ENCODE assay signal across 23 cellular contexts in the genomic region with DNA sequence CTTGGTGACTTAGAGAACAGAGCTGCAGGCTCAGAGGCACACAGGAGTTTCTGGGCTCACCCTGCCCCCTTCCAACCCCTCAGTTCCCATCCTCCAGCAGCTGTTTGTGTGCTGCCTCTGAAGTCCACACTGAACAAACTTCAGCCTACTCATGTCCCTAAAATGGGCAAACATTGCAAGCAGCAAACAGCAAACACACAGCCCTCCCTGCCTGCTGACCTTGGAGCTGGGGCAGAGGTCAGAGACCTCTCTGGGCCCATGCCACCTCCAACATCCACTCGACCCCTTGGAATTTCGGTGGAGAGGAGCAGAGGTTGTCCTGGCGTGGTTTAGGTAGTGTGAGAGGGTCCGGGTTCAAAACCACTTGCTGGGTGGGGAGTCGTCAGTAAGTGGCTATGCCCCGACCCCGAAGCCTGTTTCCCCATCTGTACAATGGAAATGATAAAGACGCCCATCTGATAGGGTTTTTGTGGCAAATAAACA. TPM values are rescaled to one million over a fixed set of nuclear protein-coding genes. Genes with fewer than 3 reads are reported as not detected.
A peak's percentile ranks its signal among the peaks of the same experiment; 100 is the strongest.
DNase-seq lines count a peak whose midpoint lies in the region; ATAC-seq and TF ChIP-seq lines count a peak whose summit lies in the region.
"Had no signal": no experiment of that assay in that cellular context is flagged by ENCODE, and none has a peak within 500 bp of the region (broad histone marks: within the 10 kb centered on the region; RNA-seq: fewer than 3 reads in every experiment).

No MANE protein-coding gene starts in this region.

- H3K36me3 ChIP-seq in H7 (replicated peaks; ENCODE audit: control insufficient read depth, insufficient read depth, low read length) (no peaks in the 10 kb centered on the region; the same call in 1 of the 2 replicates), spleen (no peaks in the 10 kb centered on the region), heart left ventricle (no peaks in the 10 kb centered on the region)
- H3K36me3 ChIP-seq: neural progenitor cell had no signal

- no peak for TF ChIP-seq POLR2A in spleen (IDR thresholded peaks at IDR 0.05)
- TF ChIP-seq POLR2A in lower leg skin (IDR thresholded peaks at IDR 0.05): no peak
- TF ChIP-seq POLR2A in heart left ventricle (IDR thresholded peaks at IDR 0.05): no peak

- no peak overlapping the region for H3K4me3 Mint-ChIP-seq in dendritic cell treated with granulocyte-macrophage colony-stimulating factor and Interleukin-4, amounts not matched to agents 40 ng/mL and 50 ng/mL, for 4 days
- no peak overlapping the region for H3K4me3 Mint-ChIP-seq in natural killer cell
- H3K4me3 Mint-ChIP-seq: activated CD4-positive, alpha-beta T cell treated with anti-CD3 and anti-CD28 coated beads, Interleukin-2, amount 10 ng/mL, durations not matched to agents 24 days and 14 days; memory B cell; neural progenitor cell; stimulated activated naive CD8-positive, alpha-beta T cell treated with anti-CD3 and anti-CD28 coated beads, Interleukin-15, Interleukin-2, amounts not matched to agents 100 ng/mL and 50 ng/mL, for 24 hours had no signal

- peak; percentile 7 for DNase-seq in H7
- DNase-seq in spleen: no peak
- DNase-seq in natural killer cell: no peak
- no peak for DNase-seq in lower leg skin (ENCODE audit: low spot score in 2 of 2)
- DNase-seq in heart left ventricle: no peak
- DNase-seq: activated CD4-positive, alpha-beta T cell treated with anti-CD3 and anti-CD28 coated beads, Interleukin-2, amount 10 ng/mL, durations not matched to agents 24 days and 14 days; activated CD8-positive, alpha-beta memory T cell treated with anti-CD3 and anti-CD28 coated beads, Interleukin-2, amount 50 U/mL, for 48 hours; activated gamma-delta T cell treated with Interleukin-2 at 50 U/mL for 16 hours; aorta; Calu3; GDM1; KBM-7; NCI-H1105 treated with DMSO at 0.1 percent for 48 hours; NCI-H2171 treated with DMSO at 0.1 percent for 48 hours; NCI-H82; retina had no signal

- H3K27me3 Mint-ChIP-seq in dendritic cell treated with granulocyte-macrophage colony-stimulating factor and Interleukin-4, amounts not matched to agents 40 ng/mL and 50 ng/mL, for 4 days: peaks cover 8% of the 10 kb centered on the region
- peaks cover 9 to 16% of the 10 kb centered on the region in 2 donors for H3K27me3 Mint-ChIP-seq in natural killer cell (ENCODE audit: low read depth in 2 of 2)

- peaks cover 48% of the 10 kb centered on the region for H3K4me1 Mint-ChIP-seq in dendritic cell treated with granulocyte-macrophage colony-stimulating factor and Interleukin-4, amounts not matched to agents 40 ng/mL and 50 ng/mL, for 4 days (ENCODE audit: low read depth)
- peaks cover 0 to 19% of the 10 kb centered on the region in 2 donors for H3K4me1 Mint-ChIP-seq in natural killer cell

- no peaks in the 10 kb centered on the region for H3K27me3 ChIP-seq in H7 (ENCODE audit: control insufficient read depth, insufficient read depth, low read length)
- peaks cover 0 to 13% (median 0%) of the 10 kb centered on the region in 7 donors for H3K27me3 ChIP-seq in spleen (replicated peaks in 1 of 7)
- H3K27me3 ChIP-seq in heart left ventricle: no peaks in the 10 kb centered on the region
- H3K27me3 ChIP-seq: neural progenitor cell had no signal

- peak overlapping the region in 6 of 8 donors; percentile 12 to 71 (median 42) for H3K27ac ChIP-seq in spleen
- peak overlapping the region in 4 of 12 donors; percentile 4 to 58 (median 20) for H3K27ac ChIP-seq in heart left ventricle
- H3K27ac ChIP-seq: neural progenitor cell had no signal

- peaks cover 9 to 43% (median 38%) of the 10 kb centered on the region in 6 donors for H3K4me1 ChIP-seq in spleen
- H3K4me1 ChIP-seq in heart left ventricle: peaks cover 0 to 38% (median 9%) of the 10 kb centered on the region in 12 donors
- H3K4me1 ChIP-seq: neural progenitor cell had no signal

- H3K36me3 Mint-ChIP-seq in dendritic cell treated with granulocyte-macrophage colony-stimulating factor and Interleukin-4, amounts not matched to agents 40 ng/mL and 50 ng/mL, for 4 days (ENCODE audit: low read depth): no peaks in the 10 kb centered on the region
- no peaks in the 10 kb centered on the region for H3K36me3 Mint-ChIP-seq in natural killer cell
- H3K36me3 Mint-ChIP-seq: memory B cell, neural progenitor cell had no signal

- H3K4me3 ChIP-seq in H7 (ENCODE audit: insufficient read depth, low read depth, low read length) (no peak overlapping the region), spleen (no peak overlapping the region), lower leg skin (ENCODE audit: low read depth, poor library complexity, severe bottlenecking) (no peak overlapping the region), heart left ventricle (no peak overlapping the region)
- H3K4me3 ChIP-seq: neural progenitor cell had no signal

- H3K9me3 Mint-ChIP-seq in dendritic cell treated with granulocyte-macrophage colony-stimulating factor and Interleukin-4, amounts not matched to agents 40 ng/mL and 50 ng/mL, for 4 days: no peaks in the 10 kb centered on the region
- H3K9me3 Mint-ChIP-seq in natural killer cell: no peaks in the 10 kb centered on the region
- H3K9me3 Mint-ChIP-seq: activated CD4-positive, alpha-beta T cell treated with anti-CD3 and anti-CD28 coated beads, Interleukin-2, amount 10 ng/mL, durations not matched to agents 24 days and 14 days; memory B cell; neural progenitor cell; stimulated activated naive CD8-positive, alpha-beta T cell treated with anti-CD3 and anti-CD28 coated beads, Interleukin-15, Interleukin-2, amounts not matched to agents 100 ng/mL and 50 ng/mL, for 24 hours had no signal

- intact Hi-C loops in dendritic cell treated with granulocyte-macrophage colony-stimulating factor and Interleukin-4, amounts not matched to agents 40 ng/mL and 50 ng/mL, for 4 days (cut with micrococcal nuclease): no loop called here
- intact Hi-C loops in spleen (cut with DNase I; ENCODE audit: low total_unique reads): no loop called here
- intact Hi-C loops in natural killer cell (cut with micrococcal nuclease): no loop called here
- intact Hi-C loops in lower leg skin (cut with DNase I; ENCODE audit: low total_unique reads): no loop called here
- intact Hi-C loops in heart left ventricle (cut with DNase I): no loop called here

- no peak for ATAC-seq in natural killer cell
- ATAC-seq in heart left ventricle: no peak
- ATAC-seq: Panc1, SK-N-SH treated with all-trans-retinoic acid at 6 μM for 48 hours had no signal

- TF ChIP-seq CTCF in spleen (IDR thresholded peaks at IDR 0.05 in 8 of 11, conservative IDR thresholded peaks at IDR 0.05 in 3 of 11) (no peak), natural killer cell (IDR thresholded peaks at IDR 0.05) (no peak), lower leg skin (IDR thresholded peaks at IDR 0.05) (peak in 1 of 3 donors; percentile 58), heart left ventricle (IDR thresholded peaks at IDR 0.05) (no peak)

- peak overlapping the region; percentile 24 for H3K27ac Mint-ChIP-seq in dendritic cell treated with granulocyte-macrophage colony-stimulating factor and Interleukin-4, amounts not matched to agents 40 ng/mL and 50 ng/mL, for 4 days
- H3K27ac Mint-ChIP-seq in natural killer cell: no peak overlapping the region
- H3K27ac Mint-ChIP-seq: activated CD4-positive, alpha-beta T cell treated with anti-CD3 and anti-CD28 coated beads, Interleukin-2, amount 10 ng/mL, durations not matched to agents 24 days and 14 days; memory B cell; neural progenitor cell; stimulated activated naive CD8-positive, alpha-beta T cell treated with anti-CD3 and anti-CD28 coated beads, Interleukin-15, Interleukin-2, amounts not matched to agents 100 ng/mL and 50 ng/mL, for 24 hours had no signal

- 72 to 75% (median 74%) methylated on average over 8 of the region's 8 CpGs for WGBS in spleen, 5 donors
- WGBS in lower leg skin, 2 donors: 78 to 87% methylated on average over 8 of the region's 8 CpGs
- 81 to 85% (median 83%) methylated on average over 8 of the region's 8 CpGs for WGBS in heart left ventricle, 4 donors

- H3K9me3 ChIP-seq in spleen (no peaks in the 10 kb centered on the region), heart left ventricle (no peaks in the 10 kb centered on the region)

RNA-seq across cellular contexts. Expression of a gene that starts 9.9 kb away (rescaled TPM):
- total RNA-seq in H7 (2014; rRNA removed; shearing (Covaris generic)): 65.6 and 139 TPM in 2 replicates
- total RNA-seq in spleen: 100 to 1,000 TPM in 6 of 7 donors, 10 to 100 TPM in 1; 90.0 to 355 (median 195) TPM
- polyA plus RNA-seq in spleen: 100 to 1,000 TPM in 2 of 3 donors, 10 to 100 TPM in 1; 99.4 to 465 (median 348) TPM
- not detected for total RNA-seq in natural killer cell
- total RNA-seq in lower leg skin: 10 to 100 TPM; 17.1 to 35.5 (median 28.8) TPM
- total RNA-seq in heart left ventricle: 10 to 100 TPM in 2 of 9 donors, 1 to 10 TPM in 5, under 1 TPM in 1, not detected in 1; 0.83 to 84.7 (median 3.8) TPM
- 1 to 10 TPM; 1.1 to 2.1 TPM for polyA plus RNA-seq in heart left ventricle

RNA-seq across cellular contexts. Expression of a gene that starts 17.8 kb away (rescaled TPM):
- total RNA-seq in H7 (2014; rRNA removed; shearing (Covaris generic)): not detected in 2 replicates
- total RNA-seq in spleen: not detected
- under 1 TPM; 0.24 to 0.42 (median 0.32) TPM for polyA plus RNA-seq in spleen
- total RNA-seq in natural killer cell: not detected
- total RNA-seq in lower leg skin: not detected
- total RNA-seq in heart left ventricle: not detected
- not detected for polyA plus RNA-seq in heart left ventricle
- total RNA-seq: activated CD4-positive, alpha-beta T cell treated with anti-CD3 and anti-CD28 coated beads, Interleukin-2, amount 10 ng/mL, durations not matched to agents 24 days and 14 days; aorta; Calu3; chondrocyte had no signal
- polyA plus RNA-seq: aorta had no signal

RNA-seq across cellular contexts. Expression of a gene that starts 18.7 kb away (rescaled TPM):
- total RNA-seq in H7 (2014; rRNA removed; shearing (Covaris generic)): 826 and 994 TPM in 2 replicates
- total RNA-seq in spleen (1,000 to 10,000 TPM in 1 of 7 donors, 100 to 1,000 TPM in 6; 321 to 2,099 (median 745) TPM), natural killer cell (1 to 10 TPM in 2 of 3 donors, under 1 TPM in 1; 0.45 to 2.7 (median 1.3) TPM), lower leg skin (100 to 1,000 TPM; 511 to 997 (median 747) TPM), heart left ventricle (100 to 1,000 TPM in 2 of 9 donors, 10 to 100 TPM in 5, 1 to 10 TPM in 2; 4.1 to 149 (median 25.7) TPM)
- polyA plus RNA-seq in spleen (1,000 to 10,000 TPM in 1 of 3 donors, 100 to 1,000 TPM in 2; 198 to 1,046 (median 619) TPM), heart left ventricle (10 to 100 TPM; 33.2 to 35.7 TPM)

RNA-seq across cellular contexts. Expression of a gene that starts 21.6 kb away (rescaled TPM):
- total RNA-seq in H7 (2014; rRNA removed; shearing (Covaris generic)): not detected in 2 replicates
- total RNA-seq in spleen (1 to 10 TPM in 6 of 7 donors, not detected in 1; 1.8 to 5.0 (median 2.6) TPM), natural killer cell (not detected), lower leg skin (1 to 10 TPM; 1.6 to 4.3 (median 2.8) TPM), heart left ventricle (1 to 10 TPM in 2 of 9 donors, under 1 TPM in 1, not detected in 6; 0.70 to 1.6 (median 1.3) TPM)
- polyA plus RNA-seq in spleen (10 to 100 TPM in 1 of 3 donors, 1 to 10 TPM in 2; 1.2 to 34.0 (median 6.2) TPM), heart left ventricle (under 1 TPM in 1 of 2 donors, not detected in 1; 0.19 TPM)
- total RNA-seq: activated CD4-positive, alpha-beta T cell treated with anti-CD3 and anti-CD28 coated beads, Interleukin-2, amount 10 ng/mL, durations not matched to agents 24 days and 14 days; Calu3; chondrocyte had no signal

RNA-seq across cellular contexts. Expression of a gene that starts 30.9 kb away (rescaled TPM):
- 38.5 and 64.1 TPM in 2 replicates for total RNA-seq in H7 (2014; rRNA removed; shearing (Covaris generic))
- total RNA-seq in spleen (10 to 100 TPM; 66.5 to 97.6 (median 91.0) TPM), natural killer cell (100 to 1,000 TPM in 2 of 3 donors, 10 to 100 TPM in 1; 97.1 to 125 (median 120) TPM), lower leg skin (100 to 1,000 TPM in 1 of 4 donors, 10 to 100 TPM in 3; 78.5 to 103 (median 94.2) TPM), heart left ventricle (100 to 1,000 TPM in 3 of 9 donors, 10 to 100 TPM in 6; 89.2 to 118 (median 96.0) TPM)
- polyA plus RNA-seq in spleen (10 to 100 TPM; 44.9 to 62.8 (median 47.8) TPM), heart left ventricle (100 to 1,000 TPM in 1 of 2 donors, 10 to 100 TPM in 1; 90.9 to 120 TPM)
